8 cellular contexts compared by ENCODE assay signal in the genomic region with DNA sequence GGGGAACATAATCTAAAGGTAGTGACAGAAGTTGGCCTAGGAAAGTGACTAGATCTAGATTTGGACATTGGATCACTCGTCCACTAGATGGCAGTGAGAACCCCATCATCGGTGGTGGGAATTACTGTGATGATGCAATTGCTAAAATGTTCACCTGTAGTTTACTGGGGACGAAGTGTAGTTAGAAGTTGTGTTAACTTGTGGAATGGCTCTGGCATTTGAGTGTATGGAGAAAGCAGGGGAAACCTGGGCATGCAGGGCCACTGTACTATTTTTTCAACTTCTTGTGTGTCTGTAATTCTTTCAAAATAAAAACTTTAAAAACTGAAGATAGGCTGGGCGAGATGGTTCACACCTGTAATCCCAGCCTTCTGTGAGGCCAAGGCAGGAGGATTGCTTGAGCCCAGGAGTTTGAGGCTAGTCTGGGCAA.
DNase-seq lines count a peak whose midpoint lies in the region; ATAC-seq and TF ChIP-seq lines count a peak whose summit lies in the region.

No MANE protein-coding gene starts in this region.

- H3K36me3 ChIP-seq in GM23248 (ENCODE audit: low read depth) (no peaks in the 10 kb centered on the region), heart right ventricle (no peaks in the 10 kb centered on the region)

- ATAC-seq in heart right ventricle = peak in 7 of 8 donors; percentile 55 to 84 (median 70)

- H3K9ac ChIP-seq in GM23248 = no peak overlapping the region

- no peak overlapping the region for H3K27ac ChIP-seq in GM23248
- H3K27ac ChIP-seq in heart right ventricle = no peak overlapping the region

- no peaks in the 10 kb centered on the region for H3K9me3 ChIP-seq in GM23248 (ENCODE audit: low read depth)
- no peaks in the 10 kb centered on the region for H3K9me3 ChIP-seq in heart right ventricle

- H3K27me3 ChIP-seq in GM23248 (replicated peaks; ENCODE audit: insufficient read depth) (no peaks in the 10 kb centered on the region), heart right ventricle (peaks cover 0 to 6% (median 0%) of the 10 kb centered on the region in 7 donors)

- H3K4me3 ChIP-seq in GM23248 = no peak overlapping the region
- H3K4me3 ChIP-seq in LNCaP clone FGC (ENCODE audit: low read depth, low read length) = no peak overlapping the region
- no peak overlapping the region for H3K4me3 ChIP-seq in heart right ventricle
- H3K4me3 ChIP-seq in retinal pigment epithelial cell (ENCODE audit: low read length) = no peak overlapping the region

- peak; percentile 84 for TF ChIP-seq CTCF in LNCaP clone FGC (IDR thresholded peaks at IDR 0.05; ENCODE audit: control insufficient read depth, extremely low read depth, insufficient read depth)
- TF ChIP-seq CTCF in heart right ventricle (IDR thresholded peaks at IDR 0.05) = peak; percentile 60 to 89 (median 83)
- peak; percentile 80 for TF ChIP-seq CTCF in retinal pigment epithelial cell (conservative IDR thresholded peaks at IDR 0.05; ENCODE audit: low read depth, low read length)

- peaks cover 3% of the 10 kb centered on the region for H3K4me1 Mint-ChIP-seq in activated naive CD8-positive, alpha-beta T cell treated with anti-CD3 and anti-CD28 coated beads for 36 hours

- H4K20me1 ChIP-seq in GM23248 (ENCODE audit: insufficient read depth) = no peaks in the 10 kb centered on the region

- no peak overlapping the region for H3K4me3 Mint-ChIP-seq in activated naive CD8-positive, alpha-beta T cell treated with anti-CD3 and anti-CD28 coated beads for 36 hours

- no peak overlapping the region for H3K4me2 ChIP-seq in GM23248 (ENCODE audit: unreplicated experiment)

- intact Hi-C loops in heart right ventricle (cut with DNase I) = loop anchor here (1.0 to 10.0 kb wide), 7 partner anchors 101 to 639 kb away; partner anchors contain the start of gene LMNB1 (in 1 of the 10)

- in situ Hi-C loops in GM23248 (cut with MboI) = loop anchor here (5.0 kb wide), 1 partner anchor 116 kb away; no protein-coding TSS in a partner anchor

- no peaks in the 10 kb centered on the region for H3K27me3 Mint-ChIP-seq in activated naive CD8-positive, alpha-beta T cell treated with anti-CD3 and anti-CD28 coated beads for 36 hours

- H3K9me3 Mint-ChIP-seq in activated naive CD8-positive, alpha-beta T cell treated with anti-CD3 and anti-CD28 coated beads for 36 hours = peaks cover 3% of the 10 kb centered on the region

- H3K4me1 ChIP-seq in GM23248 (ENCODE audit: insufficient read depth) = peaks cover 13% of the 10 kb centered on the region
- H3K4me1 ChIP-seq in heart right ventricle = peaks cover 0 to 10% (median 0%) of the 10 kb centered on the region in 9 donors

- no peaks in the 10 kb centered on the region for H3K79me2 ChIP-seq in GM23248 (ENCODE audit: insufficient read depth)

- DNase-seq in ELR (ENCODE audit: low read depth) (peak; percentile 72), GM23248 (peak; percentile 72), LNCaP clone FGC (ENCODE audit: low read depth) (peak; percentile 60), SKM-1 (lab: John Stamatoyannopoulos, UW; ENCODE audit: unreplicated experiment) (peak; percentile 76), heart right ventricle (peak in 1 of 2 donors; percentile 58), retinal pigment epithelial cell (ENCODE audit: low read depth) (peak; percentile 8), NCI-H187 treated with DMSO at 0.1 percent for 48 hours (lab: John Stamatoyannopoulos, UW) (no peak)
- DNase-seq in activated naive CD8-positive, alpha-beta T cell treated with anti-CD3 and anti-CD28 coated beads for 36 hours = peak; percentile 58

- H2AFZ ChIP-seq in GM23248 = no peak overlapping the region

- H3K27ac Mint-ChIP-seq in activated naive CD8-positive, alpha-beta T cell treated with anti-CD3 and anti-CD28 coated beads for 36 hours = peak overlapping the region; percentile 49

- H3K9me2 ChIP-seq in GM23248 (ENCODE audit: insufficient read depth) = no peaks in the 10 kb centered on the region

- H3F3A ChIP-seq in GM23248 (ENCODE audit: insufficient read depth) = peaks cover 14% of the 10 kb centered on the region

- no peaks in the 10 kb centered on the region for H3K36me3 Mint-ChIP-seq in activated naive CD8-positive, alpha-beta T cell treated with anti-CD3 and anti-CD28 coated beads for 36 hours

- WGBS in GM23248 (ENCODE audit: low coverage in 1 of 2, low lambda C conversion rate in 2 of 2, missing lambda C conversion rate in 2 of 2), 2 experiments = 26 to 27% methylated on average over 4 of the region's 4 CpGs
- 23 to 24% methylated on average over 4 of the region's 4 CpGs for WGBS in heart right ventricle, 2 donors
